19 cellular contexts compared by ENCODE assay signal in the genomic region with DNA sequence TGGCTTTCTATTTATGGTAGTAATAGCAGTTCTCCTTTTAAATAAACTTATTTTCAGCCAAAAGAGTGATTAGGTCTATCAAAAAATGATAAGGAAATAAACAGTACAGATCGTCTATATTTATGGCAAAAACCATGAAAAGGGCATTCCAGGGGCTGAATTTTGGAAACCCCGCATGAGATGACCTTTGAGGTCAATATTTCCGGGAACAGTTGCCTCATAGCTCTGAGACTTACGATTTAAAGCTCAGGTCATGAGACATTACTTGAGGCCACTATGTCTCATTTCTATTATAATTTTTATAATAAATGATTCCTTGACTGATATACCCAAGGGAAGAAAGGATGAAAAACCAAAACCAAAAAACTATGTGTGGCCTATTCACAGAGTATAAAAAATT.
"Had no signal": no experiment of that assay in that cellular context is flagged by ENCODE, and none has a peak within 500 bp of the region (broad histone marks: within the 10 kb centered on the region; RNA-seq: fewer than 3 reads in every experiment).

No MANE protein-coding gene starts in this region.

- H3K9me3 ChIP-seq: vagina had no signal

- H3K27me3 ChIP-seq: dorsolateral prefrontal cortex, esophagus squamous epithelium, ovary, vagina had no signal

- H3K4me3 ChIP-seq: dorsolateral prefrontal cortex, esophagus squamous epithelium, ovary, skin epidermis, vagina had no signal

- H3K27ac ChIP-seq: ovary, vagina had no signal

- FAIRE-seq: astrocyte, bronchial epithelial cell, endometrium had no signal

- ATAC-seq: T-cell had no signal

- H3K36me3 ChIP-seq: esophagus squamous epithelium, ovary, vagina had no signal

- DNase-seq: activated CD4-positive, alpha-beta T cell treated with anti-CD3 and anti-CD28 coated beads, Interleukin-2, amount 10 ng/mL, durations not matched to agents 7 days and 5 days; activated CD8-positive, alpha-beta memory T cell treated with anti-CD3 and anti-CD28 coated beads for 24 hours; dorsolateral prefrontal cortex; esophagus squamous epithelium; glutamatergic neuron; mammary epithelial cell; naive B cell; ovary; SK-N-SH; stimulated activated CD4-positive, alpha-beta T cell treated with anti-CD3 and anti-CD28 coated beads, Interleukin-4, amount 100 ng/mL, for 4 hours; stimulated activated CD8-positive, alpha-beta memory T cell treated with anti-CD3 and anti-CD28 coated beads, Interleukin-4, amount 100 ng/mL, for 48 hours; stimulated activated naive CD4-positive, alpha-beta T cell treated with Interleukin-2 at 50 U/mL for 16 hours; T-cell; T-helper 9 cell had no signal
